In genomic region chr6:88619951-88620350, GRCh38 we compare ENCODE assay signal across 27 cellular contexts.
"Had no signal": no experiment of that assay in that cellular context is flagged by ENCODE, and none has a peak within 500 bp of the region (broad histone marks: within the 10 kb centered on the region; RNA-seq: fewer than 3 reads in every experiment).

No MANE protein-coding gene starts in this region.

- H3K9me3 ChIP-seq: ascending aorta, body of pancreas, Peyer's patch, SJCRH30, SK-N-SH had no signal

- H3K9me2 ChIP-seq: SK-N-SH had no signal

- H3K4me3 ChIP-seq: ascending aorta, body of pancreas, Peyer's patch, SJCRH30 had no signal

- H3K4me1 ChIP-seq: ascending aorta, body of pancreas, Peyer's patch, SJCRH30 had no signal

- H3K36me3 ChIP-seq: ascending aorta, Peyer's patch, SJCRH30 had no signal

- H3K27me3 ChIP-seq: ascending aorta, body of pancreas, Peyer's patch, SJCRH30 had no signal

- H3K4me2 ChIP-seq: SK-N-SH had no signal

- DNase-seq: activated CD4-positive, alpha-beta T cell treated with anti-CD3 and anti-CD28 coated beads for 1 hour; activated CD4-positive, alpha-beta T cell treated with anti-CD3 and anti-CD28 coated beads, Interleukin-2, amount 10 ng/mL, durations not matched to agents 24 days and 14 days; activated CD4-positive, alpha-beta T cell treated with anti-CD3 and anti-CD28 coated beads, Interleukin-2, amount 50 U/mL, for 48 hours; activated CD8-positive, alpha-beta memory T cell treated with anti-CD3 and anti-CD28 coated beads, Interleukin-2, amount 10 ng/mL, durations not matched to agents 7 days and 5 days; activated effector memory CD4-positive, alpha-beta T cell treated with Interleukin-2 at 50 U/mL for 16 hours; activated naive CD4-positive, alpha-beta T cell; activated naive CD8-positive, alpha-beta T cell treated with anti-CD3 and anti-CD28 coated beads, Interleukin-2, amount 50 U/mL, for 24 hours; activated T-cell treated with anti-CD3 and anti-CD28 coated beads, Interleukin-2, amount 50 U/mL, for 24 hours; amniotic stem cell; body of pancreas; central memory CD4-positive, alpha-beta T cell; cortex of kidney; Karpas-422; MM.1S; NCI-H1105 treated with DMSO at 0.1 percent for 48 hours; NCI-H1436 treated with DMSO at 0.1 percent for 48 hours; NCI-H187 treated with DMSO at 0.1 percent for 48 hours; NCI-H2081 treated with DMSO at 0.1 percent for 48 hours; NCI-H446; NCI-H524; Peyer's patch; Right ventricle myocardium superior; SJCRH30; SK-N-SH; SW 1271 had no signal

- H3K27ac ChIP-seq: ascending aorta, body of pancreas, Peyer's patch, RWPE1, SJCRH30 had no signal
